In the genomic region with DNA sequence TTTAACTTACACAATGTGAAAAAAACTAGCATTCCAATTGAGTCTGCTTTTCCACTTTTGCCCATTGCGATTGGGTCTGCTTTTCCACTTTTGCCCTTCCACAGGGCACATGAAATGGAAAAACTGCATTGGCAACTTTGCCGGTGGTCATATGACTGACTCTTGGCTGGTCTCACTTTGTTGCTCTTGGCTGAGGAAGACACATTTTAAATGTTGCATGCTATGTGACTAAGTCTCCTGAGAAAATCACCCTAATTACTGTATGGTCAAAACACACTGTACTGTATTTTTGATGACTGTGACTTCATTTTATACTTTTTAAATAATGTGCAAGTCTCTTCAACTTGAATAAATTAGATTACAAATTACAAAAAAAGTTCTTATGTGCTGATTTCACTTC, we compare ENCODE assay signal across 13 cellular contexts. TPM values are rescaled to one million over a fixed set of nuclear protein-coding genes. Genes with fewer than 3 reads are reported as not detected.
DNase-seq lines count a peak whose midpoint lies in the region; ATAC-seq, FAIRE-seq and TF ChIP-seq lines count a peak whose summit lies in the region.
"Had no signal": no experiment of that assay in that cellular context is flagged by ENCODE, and none has a peak within 500 bp of the region (broad histone marks: within the 10 kb centered on the region; RNA-seq: fewer than 3 reads in every experiment).

No MANE protein-coding gene starts in this region.

- in situ Hi-C loops in K562 (cut with MboI) = loop anchor here (25.0 kb wide), 2 partner anchors 715 to 890 kb away; a partner anchor contains a TSS

- no peak for TF ChIP-seq EP300 in K562 (IDR thresholded peaks at IDR 0.05; ENCODE audit: low read length)

- DNase-seq in heart right ventricle (peak in 1 of 2 donors; percentile 60), Right ventricle myocardium inferior (ENCODE audit: missing footprints) (no peak), K562 (ENCODE audit: extremely low read depth in 1 of 4, low spot score in 3 of 4) (no peak), hypothalamus (lab: John Stamatoyannopoulos, UW) (peak in 26 of 51 donors; percentile 0 to 35 (median 14)), uterus (peak; percentile 22 to 29), LoVo (ENCODE audit: low spot score) (no peak), NCI-H2081 treated with DMSO at 0.1 percent for 48 hours (lab: John Stamatoyannopoulos, UW) (no peak), DMS53 treated with DMSO at 0.1 percent for 48 hours (lab: John Stamatoyannopoulos, UW; ENCODE audit: unreplicated experiment) (no peak)
- DNase-seq: ACHN; activated gamma-delta T cell; effector memory CD4-positive, alpha-beta T cell; Peyer's patch had no signal

- no peak overlapping the region for H3K4me2 ChIP-seq in K562 (ENCODE audit: insufficient read depth, low read length)

- no peaks in the 10 kb centered on the region for H3K36me3 ChIP-seq in heart right ventricle
- H3K36me3 ChIP-seq in K562 (ENCODE audit: control insufficient read depth, insufficient read depth, low read length) = peaks cover 4% of the 10 kb centered on the region; the same call in 1 of the 3 replicates
- H3K36me3 ChIP-seq in uterus = no peaks in the 10 kb centered on the region
- H3K36me3 ChIP-seq: Peyer's patch had no signal

- H3K4me3 ChIP-seq in heart right ventricle (no peak overlapping the region), K562 (no peak overlapping the region), uterus (no peak overlapping the region)
- H3K4me3 ChIP-seq: Peyer's patch had no signal

- no peak overlapping the region for H2AFZ ChIP-seq in K562 (ENCODE audit: low read depth, low read length)

- no peaks in the 10 kb centered on the region for H3K9me1 ChIP-seq in K562 (ENCODE audit: control insufficient read depth, insufficient read depth, low read length)

- H3K9me3 ChIP-seq in heart right ventricle (no peaks in the 10 kb centered on the region), K562 (replicated peaks; ENCODE audit: control insufficient read depth, insufficient read depth, low read depth, low read length) (no peaks in the 10 kb centered on the region), uterus (no peaks in the 10 kb centered on the region)
- H3K9me3 ChIP-seq: Peyer's patch had no signal

- ATAC-seq in heart right ventricle = peak in 3 of 8 donors; percentile 18 to 31 (median 28)
- no peak for ATAC-seq in Right ventricle myocardium inferior
- ATAC-seq in K562 = no peak

- H3K4me1 ChIP-seq in heart right ventricle (peaks cover 0 to 32% (median 23%) of the 10 kb centered on the region in 9 donors), K562 (replicated peaks in 1 of 2; ENCODE audit: control insufficient read depth in 2 of 2, insufficient read depth in 2 of 2, low read length in 2 of 2) (peaks cover 14 to 16% of the 10 kb centered on the region in 2 experiments; a peak in 4 of 5 replicates), uterus (no peaks in the 10 kb centered on the region)

- TF ChIP-seq RAD21 in K562 (CRISPR knock-in tag; conservative IDR thresholded peaks at IDR 0.05 in 1 of 2, IDR thresholded peaks at IDR 0.05 in 1 of 2) = no peak

- intact Hi-C loops in heart right ventricle (cut with DNase I) = loop anchor here in 4 of 10 donors (2.0 to 5.0 kb wide), 3 partner anchors 31 to 53 kb away; a partner anchor contains a TSS
- intact Hi-C loops in Right ventricle myocardium inferior (cut with DNase I) = no loop called here
- intact Hi-C loops in K562 (cut with micrococcal nuclease) = no loop called here
- intact Hi-C loops in uterus (cut with DNase I; ENCODE audit: low total_unique reads) = no loop called here

- CTCF ChIA-PET in K562 (lab: Yijun Ruan, JAX; ENCODE audit: low intra/inter-chr PET ratio) = no interaction called here

- no TSS peak for BruUV-seq in K562 (replicated peaks; lab: Mats Ljungman, UMichigan)

- 19 to 37% methylated on average over 2 of the region's 2 CpGs for WGBS in heart right ventricle, 2 donors
- 51% methylated on average over 2 of the region's 2 CpGs for WGBS in K562 (ENCODE audit: insufficient coverage, low coverage, missing lambda C conversion rate)

- no peak for TF ChIP-seq POLR2A in K562 (conservative IDR thresholded peaks at IDR 0.05)
- TF ChIP-seq POLR2A in uterus (IDR thresholded peaks at IDR 0.05) = no peak

- H3K27ac ChIP-seq in heart right ventricle = peak overlapping the region in 7 of 10 donors; percentile 31 to 95 (median 94)
- no peak overlapping the region for H3K27ac ChIP-seq in K562 (ENCODE audit: extremely low read depth, low read depth, low read length)
- no peak overlapping the region for H3K27ac ChIP-seq in uterus
- H3K27ac ChIP-seq: HL-60, Peyer's patch had no signal

- H4K20me1 ChIP-seq in K562 (replicated peaks; ENCODE audit: control insufficient read depth, insufficient read depth, low read length) = no peaks in the 10 kb centered on the region

- TF ChIP-seq CTCF in heart right ventricle (IDR thresholded peaks at IDR 0.05) (no peak), K562 (IDR thresholded peaks at IDR 0.05 in 2 of 3, conservative IDR thresholded peaks at IDR 0.05 in 1 of 3; ENCODE audit: insufficient read depth in 2 of 3, low read depth in 1 of 3, low read length in 3 of 3) (no peak), uterus (IDR thresholded peaks at IDR 0.05) (no peak)

- POLR2A ChIA-PET in K562 (lab: Yijun Ruan, JAX) = interaction anchor here (0.7 kb wide), 1 partner anchor 22 kb away, joined by 3 read pairs; no protein-coding TSS in a partner anchor

- H3K27me3 ChIP-seq in heart right ventricle (no peaks in the 10 kb centered on the region), K562 (ENCODE audit: control insufficient read depth in 2 of 2, insufficient read depth in 2 of 2, low read length in 2 of 2) (no peaks in the 10 kb centered on the region), uterus (no peaks in the 10 kb centered on the region)
- H3K27me3 ChIP-seq: Peyer's patch had no signal

- no peak overlapping the region for H3K9ac ChIP-seq in K562 (ENCODE audit: insufficient read depth in 1 of 2, low read depth in 2 of 2, low read length in 2 of 2)

- peak; percentile 55 for FAIRE-seq in K562 (lab: Jason Lieb, UNC)

- H3K79me2 ChIP-seq in K562 (ENCODE audit: control insufficient read depth, insufficient read depth, low read length) = peaks cover 31% of the 10 kb centered on the region

RNA-seq across cellular contexts. Expression of a gene that starts 1.6 kb away (rescaled TPM):
- total RNA-seq in heart right ventricle (100 to 1,000 TPM in 9 of 10 donors, 10 to 100 TPM in 1; 93.2 to 340 (median 261) TPM), Right ventricle myocardium inferior (128 TPM), K562 (2014; rRNA removed) (26.6 and 28.8 TPM in 2 replicates), K562 (2014; rRNA removed; fragmentation: Illumina TruSeq; extraction: Trizol) (50.6 and 56.8 TPM in 2 replicates), K562 (2015; rRNA removed; fragmentation: Illumina TruSeq; extraction: Trizol) (46.6 and 50.4 TPM in 2 replicates), K562 (2021) (34.7 and 35.8 TPM in 2 replicates), uterus (10 to 100 TPM; 11.2 to 37.3 (median 27.0) TPM)
- polyA plus RNA-seq in heart right ventricle (100 to 1,000 TPM in 1 of 2 donors, 10 to 100 TPM in 1; 22.2 to 102 TPM), K562 (2011; rRNA removed) (37.6 and 42.3 TPM in 2 replicates), K562 (2014; fragmentation: Illumina TruSeq; extraction: Trizol) (44.3 and 51.0 TPM in 2 replicates), K562 (2014; fragmentation: Nextera tagmentation; extraction: Ambion mirVana) (10 to 100 TPM; 24.7 to 41.9 TPM), K562 (2014; rRNA removed) (41.2 and 61.2 TPM in 2 replicates)
- total RNA-seq in K562 (2011; cell fraction: chromatin; rRNA removed; ENCODE audit: low replicate concordance) = 19.0 and 39.2 TPM in 2 replicates
- total RNA-seq in K562 (2011; cell fraction: nucleolus; rRNA removed) = 12.0 and 17.2 TPM in 2 replicates
- 20.5 and 31.0 TPM in 2 replicates for total RNA-seq in K562 (2011; cell fraction: nucleoplasm; rRNA removed)
- 7.5 and 23.0 TPM in 2 replicates for polyA plus RNA-seq in K562 (2011; cell fraction: cytosol; rRNA removed)
- 10.9 and 29.4 TPM in 2 replicates for polyA plus RNA-seq in K562 (2011; cell fraction: nucleus; rRNA removed)
- 33.7 and 65.0 TPM in 2 replicates for polyA plus RNA-seq in K562 (2012)
- polyA minus RNA-seq in K562 (2011; rRNA and poly(A)+ RNA removed) = 61.4 and 117 TPM in 2 replicates
- polyA minus RNA-seq in K562 (2011; cell fraction: cytosol; rRNA and poly(A)+ RNA removed) = 15.7 and 26.4 TPM in 2 replicates
- polyA minus RNA-seq in K562 (2011; cell fraction: nucleus; rRNA and poly(A)+ RNA removed) = 17.0 and 54.2 TPM in 2 replicates

RNA-seq across cellular contexts. Expression of a gene that starts 32.3 kb away (rescaled TPM):
- total RNA-seq in heart right ventricle = 10 to 100 TPM; 10.2 to 27.6 (median 17.1) TPM
- polyA plus RNA-seq in heart right ventricle = 1 to 10 TPM; 5.1 to 6.5 TPM
- 12.9 TPM for total RNA-seq in Right ventricle myocardium inferior
- 9.3 and 33.8 TPM in 2 replicates for total RNA-seq in K562 (2011; cell fraction: chromatin; rRNA removed; ENCODE audit: low replicate concordance)
- total RNA-seq in K562 (2011; cell fraction: nucleolus; rRNA removed) = 5.0 and 6.3 TPM in 2 replicates
- total RNA-seq in K562 (2011; cell fraction: nucleoplasm; rRNA removed) = 20.1 and 37.6 TPM in 2 replicates
- 13.8 and 19.6 TPM in 2 replicates for total RNA-seq in K562 (2014; rRNA removed)
- 38.3 and 42.1 TPM in 2 replicates for total RNA-seq in K562 (2014; rRNA removed; fragmentation: Illumina TruSeq; extraction: Trizol)
- total RNA-seq in K562 (2015; rRNA removed; fragmentation: Illumina TruSeq; extraction: Trizol) = 30.3 and 30.8 TPM in 2 replicates
- total RNA-seq in K562 (2021) = 47.5 and 48.7 TPM in 2 replicates
- 47.9 and 63.1 TPM in 2 replicates for polyA plus RNA-seq in K562 (2011; rRNA removed)
- 14.0 and 39.5 TPM in 2 replicates for polyA plus RNA-seq in K562 (2011; cell fraction: cytosol; rRNA removed)
- polyA plus RNA-seq in K562 (2011; cell fraction: nucleus; rRNA removed) = 19.8 and 31.5 TPM in 2 replicates
- 9.2 and 13.4 TPM in 2 replicates for polyA plus RNA-seq in K562 (2012)
- 33.7 and 40.6 TPM in 2 replicates for polyA plus RNA-seq in K562 (2014; fragmentation: Illumina TruSeq; extraction: Trizol)
- polyA plus RNA-seq in K562 (2014; fragmentation: Nextera tagmentation; extraction: Ambion mirVana) = 10 to 100 TPM; 11.6 to 14.3 TPM
- polyA plus RNA-seq in K562 (2014; rRNA removed) = 26.3 and 34.9 TPM in 2 replicates
- polyA minus RNA-seq in K562 (2011; rRNA and poly(A)+ RNA removed) = 69.0 and 79.7 TPM in 2 replicates
- 14.0 and 24.0 TPM in 2 replicates for polyA minus RNA-seq in K562 (2011; cell fraction: cytosol; rRNA and poly(A)+ RNA removed)
- polyA minus RNA-seq in K562 (2011; cell fraction: nucleus; rRNA and poly(A)+ RNA removed) = 15.8 and 23.4 TPM in 2 replicates
- 10 to 100 TPM in 3 of 4 donors, 1 to 10 TPM in 1; 9.2 to 23.8 (median 22.6) TPM for total RNA-seq in uterus

RNA-seq across cellular contexts. Expression of a gene that starts 53.2 kb away (rescaled TPM):
- total RNA-seq in heart right ventricle (1 to 10 TPM; 3.6 to 7.2 (median 5.3) TPM), Right ventricle myocardium inferior (3.6 TPM), K562 (2014; rRNA removed) (17.1 and 18.3 TPM in 2 replicates), K562 (2014; rRNA removed; fragmentation: Illumina TruSeq; extraction: Trizol) (21.0 and 24.9 TPM in 2 replicates), K562 (2015; rRNA removed; fragmentation: Illumina TruSeq; extraction: Trizol) (18.9 and 19.6 TPM in 2 replicates), K562 (2021) (15.1 and 19.6 TPM in 2 replicates), uterus (10 to 100 TPM in 3 of 4 donors, under 1 TPM in 1; 0.59 to 21.8 (median 15.5) TPM)
- polyA plus RNA-seq in heart right ventricle (10 to 100 TPM in 1 of 2 donors, 1 to 10 TPM in 1; 3.1 to 12.2 TPM), K562 (2011; rRNA removed) (31.2 and 33.4 TPM in 2 replicates), K562 (2014; fragmentation: Illumina TruSeq; extraction: Trizol) (19.0 and 19.3 TPM in 2 replicates), K562 (2014; fragmentation: Nextera tagmentation; extraction: Ambion mirVana) (1 to 10 TPM; 5.9 to 8.2 TPM), K562 (2014; rRNA removed) (19.7 and 20.4 TPM in 2 replicates)
- total RNA-seq in K562 (2011; cell fraction: chromatin; rRNA removed; ENCODE audit: low replicate concordance) = 9.4 and 30.6 TPM in 2 replicates
- 7.9 and 8.7 TPM in 2 replicates for total RNA-seq in K562 (2011; cell fraction: nucleolus; rRNA removed)
- 20.8 and 29.9 TPM in 2 replicates for total RNA-seq in K562 (2011; cell fraction: nucleoplasm; rRNA removed)
- polyA plus RNA-seq in K562 (2011; cell fraction: cytosol; rRNA removed) = 7.6 and 22.2 TPM in 2 replicates
- polyA plus RNA-seq in K562 (2011; cell fraction: nucleus; rRNA removed) = 11.7 and 19.2 TPM in 2 replicates
- polyA plus RNA-seq in K562 (2012) = 11.3 and 23.0 TPM in 2 replicates
- polyA minus RNA-seq in K562 (2011; rRNA and poly(A)+ RNA removed) = 29.8 and 38.5 TPM in 2 replicates
- 10.0 and 10.7 TPM in 2 replicates for polyA minus RNA-seq in K562 (2011; cell fraction: cytosol; rRNA and poly(A)+ RNA removed)
- polyA minus RNA-seq in K562 (2011; cell fraction: nucleus; rRNA and poly(A)+ RNA removed) = 12.8 and 29.5 TPM in 2 replicates

Comparison
In these comparisons a context has a peak if more than half of its experiments do, and no peak if none do; other contexts are left out.
1. DNase-seq: peak in hypothalamus (26 of 51) and uterus (2 of 2); none in Right ventricle myocardium inferior (single experiment), K562 (0 of 4), LoVo (single experiment), NCI-H2081 treated with DMSO at 0.1 percent for 48 hours (single experiment) and DMS53 treated with DMSO at 0.1 percent for 48 hours (single experiment).
2. H3K27ac ChIP-seq: peak in heart right ventricle (7 of 10); none in K562 (single experiment) and uterus (0 of 2).